26 cellular contexts compared by ENCODE assay signal in the genomic region with DNA sequence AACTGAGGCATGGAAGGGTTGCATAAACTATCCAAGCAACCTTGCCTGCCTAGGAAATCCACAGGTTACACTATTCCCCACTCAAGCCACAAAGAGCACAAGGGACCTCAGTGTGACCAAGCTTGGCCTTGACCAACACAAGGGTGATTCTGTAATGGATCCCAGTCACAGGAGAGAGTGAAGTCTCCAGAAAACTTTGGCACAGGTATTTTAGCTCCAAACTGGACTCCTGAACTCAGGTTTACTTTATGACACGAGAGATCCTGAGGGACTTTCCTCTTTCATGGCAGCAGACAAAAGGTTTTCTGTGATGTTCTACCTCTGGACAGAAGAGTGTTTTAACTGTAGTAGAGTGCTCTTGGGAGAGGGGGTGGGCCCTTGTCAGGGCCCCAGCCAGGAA.
"Had no signal": no experiment of that assay in that cellular context is flagged by ENCODE, and none has a peak within 500 bp of the region (broad histone marks: within the 10 kb centered on the region; RNA-seq: fewer than 3 reads in every experiment).

No MANE protein-coding gene starts in this region.

- H3K4me3 ChIP-seq: MG63, SJSA1, SK-N-MC had no signal

- FAIRE-seq: HTR-8/SVneo, RCC 7860 had no signal

- H3K9me3 ChIP-seq: MG63, SJSA1 had no signal

- H3K36me3 ChIP-seq: MG63, SJSA1 had no signal

- H3K27me3 ChIP-seq: MG63, SJSA1 had no signal

- H3K4me1 ChIP-seq: SJSA1 had no signal

- DNase-seq: IMR-90, Karpas-422, KG1, MG63, NCI-H1092, NCI-H1105 treated with DMSO at 0.1 percent for 48 hours, NCI-H1417 treated with DMSO at 0.1 percent for 48 hours, NCI-H146, NCI-H1694 treated with DMSO at 0.1 percent for 48 hours, NCI-H1930, NCI-H2081, NCI-H2107, NCI-H226, NCI-H446, NCI-H510A, NCI-H524 treated with DMSO at 0.1 percent for 48 hours, NCI-H69, NCI-H774, Right ventricle myocardium superior, RPMI8226, SIG-M5 had no signal

- H3K27ac ChIP-seq: HL-60, SJSA1, SK-N-MC had no signal
